10 cellular contexts compared by ENCODE assay signal in the genomic region with DNA sequence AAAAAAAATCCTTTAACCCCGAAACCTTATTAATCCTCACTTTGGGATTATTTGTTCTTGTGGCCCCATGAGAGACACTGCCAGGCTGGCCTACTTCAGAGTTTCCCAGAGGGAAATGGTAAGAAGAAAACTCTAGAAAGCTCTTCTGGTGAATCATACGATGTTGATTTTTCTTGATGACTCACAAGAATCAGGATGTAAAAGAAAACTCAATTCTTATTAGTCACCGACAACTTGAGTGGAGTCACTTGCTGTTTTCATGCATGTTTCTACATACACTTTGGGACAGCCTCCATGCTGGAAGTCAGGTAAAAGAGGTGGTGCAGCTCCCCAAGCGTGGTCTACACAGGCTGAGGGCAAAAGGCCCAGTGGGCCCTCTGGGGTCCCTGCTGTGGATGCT. TPM values are rescaled to one million over a fixed set of nuclear protein-coding genes. Genes with fewer than 3 reads are reported as not detected.
DNase-seq lines count a peak whose midpoint lies in the region; FAIRE-seq and TF ChIP-seq lines count a peak whose summit lies in the region.
"Had no signal": no experiment of that assay in that cellular context is flagged by ENCODE, and none has a peak within 500 bp of the region (broad histone marks: within the 10 kb centered on the region; RNA-seq: fewer than 3 reads in every experiment).

No MANE protein-coding gene starts in this region.

- peak; percentile 90 for DNase-seq in EL
- peak; percentile 84 for DNase-seq in RCC 7860 (ENCODE audit: low spot score)
- DNase-seq in epithelial cell of proximal tubule (ENCODE audit: low read depth) = peak; percentile 87
- peak; percentile 77 for DNase-seq in retinal pigment epithelial cell (ENCODE audit: low read depth)
- no peak for DNase-seq in COR-L47 (lab: John Stamatoyannopoulos, UW)
- DNase-seq in GM10266 (ENCODE audit: extremely low spot score) = no peak
- no peak for DNase-seq in substantia nigra (lab: John Stamatoyannopoulos, UW)
- DNase-seq in left ventricle myocardium inferior = no peak
- DNase-seq: activated CD8-positive, alpha-beta memory T cell treated with anti-CD3 and anti-CD28 coated beads, Interleukin-2, amount 10 ng/mL, durations not matched to agents 7 days and 5 days; heart right ventricle had no signal

- intact Hi-C loops in left ventricle myocardium inferior (cut with micrococcal nuclease) = no loop called here

- H3K9me3 ChIP-seq in left ventricle myocardium inferior (replicated peaks) = no peaks in the 10 kb centered on the region
- H3K9me3 ChIP-seq: heart right ventricle had no signal

- H3K4me3 ChIP-seq in epithelial cell of proximal tubule (ENCODE audit: low read depth, low read length) = no peak overlapping the region
- H3K4me3 ChIP-seq in retinal pigment epithelial cell (ENCODE audit: low read length) = no peak overlapping the region
- no peak overlapping the region for H3K4me3 ChIP-seq in left ventricle myocardium inferior
- H3K4me3 ChIP-seq: heart right ventricle had no signal

- no peaks in the 10 kb centered on the region for H3K27me3 ChIP-seq in left ventricle myocardium inferior (ENCODE audit: low read depth)
- H3K27me3 ChIP-seq: heart right ventricle had no signal

- no peaks in the 10 kb centered on the region for H3K36me3 ChIP-seq in left ventricle myocardium inferior

- H3K27ac ChIP-seq in substantia nigra (ENCODE audit: low read depth, low read length, poor library complexity, severe bottlenecking) (no peak overlapping the region), left ventricle myocardium inferior (replicated peaks) (no peak overlapping the region)
- H3K27ac ChIP-seq: heart right ventricle had no signal

- FAIRE-seq in RCC 7860 (lab: Jason Lieb, UNC) = peak; percentile 88

- H3K4me1 ChIP-seq in left ventricle myocardium inferior = peaks cover 15% of the 10 kb centered on the region

- TF ChIP-seq CTCF in epithelial cell of proximal tubule (conservative IDR thresholded peaks at IDR 0.05; ENCODE audit: low read depth, low read length) = no peak
- no peak for TF ChIP-seq CTCF in retinal pigment epithelial cell (conservative IDR thresholded peaks at IDR 0.05; ENCODE audit: low read depth, low read length)
- TF ChIP-seq CTCF in GM10266 (IDR thresholded peaks at IDR 0.05; ENCODE audit: control insufficient read depth, insufficient read depth, low read depth, missing control alignments) = no peak
- TF ChIP-seq CTCF in left ventricle myocardium inferior (IDR thresholded peaks at IDR 0.05; ENCODE audit: borderline replicate concordance) = no peak

RNA-seq across cellular contexts. Expression of a gene that starts 42.8 kb away (rescaled TPM):
- total RNA-seq in epithelial cell of proximal tubule (16.9 and 22.3 TPM in 2 replicates), left ventricle myocardium inferior (2.9 TPM)

Comparison
In these comparisons a context has a peak if more than half of its experiments do, and no peak if none do; other contexts are left out.
1. DNase-seq: peak in EL (single experiment), RCC 7860 (single experiment), epithelial cell of proximal tubule (single experiment) and retinal pigment epithelial cell (single experiment); none in COR-L47 (single experiment), GM10266 (single experiment), substantia nigra (0 of 49) and left ventricle myocardium inferior (single experiment).